Comparison of ENCODE assay signal across 20 cellular contexts in the genomic region with DNA sequence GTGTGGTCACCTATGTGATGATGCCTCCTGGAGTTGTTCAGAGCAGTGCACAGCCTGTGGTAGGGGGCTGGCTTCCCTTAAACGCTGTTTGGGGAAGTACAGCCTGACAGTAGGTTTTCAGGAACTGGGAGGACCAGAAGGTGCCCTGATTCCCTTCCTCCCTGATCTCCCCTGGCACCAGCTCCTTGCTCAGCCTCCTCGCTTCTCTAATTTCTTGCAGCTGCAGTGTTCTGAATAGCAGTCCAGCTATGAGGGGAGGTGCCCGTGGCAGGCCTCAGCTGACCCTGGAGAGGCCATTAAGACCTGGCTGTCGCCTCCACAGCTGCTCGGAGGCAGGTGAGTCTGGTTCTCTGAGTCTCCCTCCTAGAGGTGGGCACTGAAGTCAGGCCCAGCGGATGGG. TPM values are rescaled to one million over a fixed set of nuclear protein-coding genes. Genes with fewer than 3 reads are reported as not detected.
DNase-seq lines count a peak whose midpoint lies in the region; ATAC-seq, FAIRE-seq and TF ChIP-seq lines count a peak whose summit lies in the region.
"Had no signal": no experiment of that assay in that cellular context is flagged by ENCODE, and none has a peak within 500 bp of the region (broad histone marks: within the 10 kb centered on the region; RNA-seq: fewer than 3 reads in every experiment).

No MANE protein-coding gene starts in this region.

- 0 out of 2 replicates have a peak overlapping the region, but pooled peaks have one; percentile 31 for H2BK15ac ChIP-seq in H1 (ENCODE audit: low read length)

- H3K23me2 ChIP-seq in H1 (ENCODE audit: low read depth, low read length): no peaks in the 10 kb centered on the region

- H2AK5ac ChIP-seq in H1 (ENCODE audit: low read depth, low read length): no peak overlapping the region

- peaks cover 0 to under 1% (median 0%) of the 10 kb centered on the region in 4 experiments; a peak in 2 of 7 replicates for H3K27me3 ChIP-seq in H1 (replicated peaks in 1 of 4; ENCODE audit: control insufficient read depth in 3 of 4, extremely low read depth in 1 of 4, insufficient read depth in 3 of 4, low read length in 3 of 4)
- H3K27me3 ChIP-seq: brain microvascular endothelial cell, SJSA1 had no signal

- no peak overlapping the region for H2BK12ac ChIP-seq in H1 (ENCODE audit: low read depth, low read length)

- TF ChIP-seq RAD21 in H1 (IDR thresholded peaks at IDR 0.05 in 1 of 2, conservative IDR thresholded peaks at IDR 0.05 in 1 of 2; ENCODE audit: low read depth in 2 of 2, low read length in 2 of 2): no peak

- H3K4me2 ChIP-seq in H1 (ENCODE audit: insufficient read depth in 1 of 2, low read depth in 2 of 2, low read length in 2 of 2): no peak overlapping the region

- POLR2A ChIA-PET in H1 (lab: Charles Lee; ENCODE audit: partially characterized antibody): interaction anchor here (0.9 to 12.0 kb wide), 4 partner anchors 17 to 83 kb away, joined by 3 to 155 read pairs (median 3); a partner anchor contains a TSS

- no peak overlapping the region for H2BK5ac ChIP-seq in H1 (ENCODE audit: low read depth, low read length)

- no peaks in the 10 kb centered on the region for H3K79me1 ChIP-seq in H1 (ENCODE audit: low read depth, low read length)

- H3K9me3 ChIP-seq in H1 (ENCODE audit: insufficient read depth in 2 of 2, low read depth in 1 of 2, low read length in 1 of 2): no peaks in the 10 kb centered on the region
- H3K9me3 ChIP-seq: esophagus squamous epithelium, neutrophil, SJSA1 had no signal

- H3K4ac ChIP-seq in H1 (replicated peaks; ENCODE audit: insufficient read length, low read depth, low read length): no peak overlapping the region

- FAIRE-seq in H1 (lab: Jason Lieb, UNC): no peak
- FAIRE-seq: kidney had no signal

- no peak overlapping the region for H3K18ac ChIP-seq in H1 (ENCODE audit: extremely low read depth, low read length)

- H3K23ac ChIP-seq in H1 (ENCODE audit: insufficient read length): no peak overlapping the region

- H3K14ac ChIP-seq in H1 (ENCODE audit: insufficient read length): no peak overlapping the region

- H4K5ac ChIP-seq in H1 (ENCODE audit: insufficient read length, low read depth, low read length): no peak overlapping the region

- WGBS in H1 (ENCODE audit: extremely low coverage in 1 of 2, insufficient coverage in 1 of 2, insufficient read length in 1 of 2, insufficient replicate concordance in 2 of 2, low coverage in 1 of 2, low lambda C conversion rate in 2 of 2, missing lambda C conversion rate in 1 of 2), 2 experiments: 85% methylated on average over 6 of the region's 6 CpGs; no CpG with 5 or more reads in 1 of the 2 experiments

- no peaks in the 10 kb centered on the region for H3K36me3 ChIP-seq in H1 (ENCODE audit: control insufficient read depth in 2 of 4, insufficient read depth in 4 of 4, low read length in 3 of 4)
- H3K36me3 ChIP-seq: brain microvascular endothelial cell, esophagus squamous epithelium, neutrophil, SJSA1 had no signal

- no peak for TF ChIP-seq CTCF in H1 (IDR thresholded peaks at IDR 0.05; ENCODE audit: control extremely low read depth in 1 of 3, insufficient read depth in 1 of 3, low read depth in 1 of 3, low read length in 3 of 3)

- H2AFZ ChIP-seq in H1 (ENCODE audit: low read length): no peak overlapping the region

- H4K20me1 ChIP-seq in H1 (replicated peaks in 1 of 2; ENCODE audit: control insufficient read depth in 1 of 2, insufficient read depth in 2 of 2, low read length in 2 of 2): no peaks in the 10 kb centered on the region

- no peak overlapping the region for H2BK20ac ChIP-seq in H1 (ENCODE audit: low read length)

- peak; percentile 19 for ATAC-seq in left ventricle myocardium superior
- ATAC-seq: activated naive CD4-positive, alpha-beta T cell treated with anti-CD3 and anti-CD28 coated beads, Interleukin-2, amount 50 U/mL, for 72 hours had no signal

- H3K79me2 ChIP-seq in H1 (ENCODE audit: control insufficient read depth in 1 of 2, insufficient read depth in 2 of 2, low read length in 2 of 2): no peaks in the 10 kb centered on the region

- no peak overlapping the region for H3K56ac ChIP-seq in H1 (replicated peaks; ENCODE audit: insufficient read length, low read depth, low read length)

- no peak overlapping the region for H3K4me3 ChIP-seq in H1 (ENCODE audit: extremely low read depth in 1 of 4, insufficient read depth in 2 of 4, low read depth in 3 of 4, low read length in 4 of 4)
- H3K4me3 ChIP-seq: esophagus squamous epithelium, SJSA1 had no signal

- no peak for TF ChIP-seq EP300 in H1 (IDR thresholded peaks at IDR 0.05; ENCODE audit: borderline replicate concordance in 1 of 2, low read depth in 2 of 2, low read length in 2 of 2)

- H4K91ac ChIP-seq in H1 (replicated peaks; ENCODE audit: insufficient read length, low read length): no peak overlapping the region

- H2BK120ac ChIP-seq in H1 (replicated peaks; ENCODE audit: low read depth, low read length): no peak overlapping the region

- no peak for TF ChIP-seq POLR2A in H1 (IDR thresholded peaks at IDR 0.05; ENCODE audit: control extremely low read depth in 1 of 2, low read depth in 2 of 2, low read length in 2 of 2)

- intact Hi-C loops in left ventricle myocardium superior (cut with micrococcal nuclease): no loop called here
- intact Hi-C loops in cardiac septum (cut with DNase I): loop anchor here (5.0 kb wide), 1 partner anchor 142 kb away; no protein-coding TSS in a partner anchor

- H3K4me1 ChIP-seq in H1 (replicated peaks in 1 of 4; ENCODE audit: control insufficient read depth in 3 of 4, insufficient read depth in 4 of 4, low read length in 3 of 4): peaks cover 0 to 18% (median 1%) of the 10 kb centered on the region in 4 experiments; a peak in 5 of 7 replicates

- no peak overlapping the region for H4K8ac ChIP-seq in H1 (ENCODE audit: extremely low read depth, insufficient read depth, low read length)

- DNase-seq in left ventricle myocardium superior (peak; percentile 45), cardiac septum (ENCODE audit: low spot score) (no peak), NCI-H2107 treated with DMSO at 0.1 percent for 48 hours (lab: John Stamatoyannopoulos, UW; ENCODE audit: unreplicated experiment) (peak; percentile 69), H1 (ENCODE audit: low read depth in 1 of 2, low spot score in 2 of 2) (no peak), NCI-H446 treated with DMSO at 0.1 percent for 48 hours (lab: John Stamatoyannopoulos, UW) (no peak)
- no peak for DNase-seq in activated CD4-positive, alpha-beta T cell treated with anti-CD3 and anti-CD28 coated beads for 48 hours
- DNase-seq in stimulated activated naive CD4-positive, alpha-beta T cell treated with Interleukin-2 at 50 U/mL for 16 hours (lab: John Stamatoyannopoulos, UW): no peak
- DNase-seq in activated CD4-positive, alpha-beta T cell treated with anti-CD3 and anti-CD28 coated beads, Interleukin-2, amount 50 U/mL, for 4 hours: no peak
- DNase-seq: activated T-cell treated with anti-CD3 and anti-CD28 coated beads, Interleukin-2, amount 50 U/mL, for 24 hours; brain microvascular endothelial cell; Calu3; esophagus squamous epithelium; HCEC 1CT; kidney; midbrain; stimulated activated CD4-positive, alpha-beta T cell treated with anti-CD3 and anti-CD28 coated beads, Interleukin-1b, Interleukin-23, amount 100 ng/mL, for 48 hours; substantia nigra had no signal

- H3K27ac ChIP-seq in H1 (ENCODE audit: low read depth, low read length): no peak overlapping the region
- H3K27ac ChIP-seq: brain microvascular endothelial cell, esophagus squamous epithelium, neutrophil, SJSA1 had no signal

- no peak overlapping the region; a peak in 1 of 7 replicates for H3K9ac ChIP-seq in H1 (replicated peaks in 1 of 4; ENCODE audit: extremely low read depth in 1 of 4, low read depth in 3 of 4, low read length in 3 of 4)

- CTCF ChIA-PET in H1 (lab: Charles Lee; ENCODE audit: partially characterized antibody): interaction anchor here (0.9 to 26.6 kb wide), 8 partner anchors 10 to 142 kb away, joined by 3 to 706 read pairs (median 75); a partner anchor contains a TSS

TF ChIP-seq in H1, 55 proteins besides CTCF, POLR2A, EP300 and RAD21:
- no peak for TF ChIP-seq BRCA1 (IDR thresholded peaks at IDR 0.05; ENCODE audit: low read depth, low read length)
- TF ChIP-seq FOSL1 (IDR thresholded peaks at IDR 0.05; ENCODE audit: insufficient read depth, low read depth, low read length): no peak
- no peak for TF ChIP-seq KDM4A (IDR thresholded peaks at IDR 0.05; ENCODE audit: low read depth, low read length, severe bottlenecking)
- no peak for TF ChIP-seq RXRA (IDR thresholded peaks at IDR 0.05; ENCODE audit: insufficient read depth, low read depth, low read length)
- TF ChIP-seq ASH2L (IDR thresholded peaks at IDR 0.05; ENCODE audit: low read length): no peak
- no peak for TF ChIP-seq SP2 (IDR thresholded peaks at IDR 0.05; ENCODE audit: low read length)
- TF ChIP-seq SUZ12 (IDR thresholded peaks at IDR 0.05; ENCODE audit: low read length): no peak
- TF ChIP-seq SAP30 (IDR thresholded peaks at IDR 0.05; ENCODE audit: insufficient read depth, insufficient replicate concordance, low read length): no peak
- no peak for TF ChIP-seq MAFK (IDR thresholded peaks at IDR 0.05; ENCODE audit: low read depth, low read length)
- no peak for TF ChIP-seq NRF1 (IDR thresholded peaks at IDR 0.05; ENCODE audit: low read depth, low read length)
- no peak for TF ChIP-seq SIRT6 (IDR thresholded peaks at IDR 0.05; ENCODE audit: low read length)
- no peak for TF ChIP-seq CHD1 (IDR thresholded peaks at IDR 0.05; ENCODE audit: low read depth, low read length)
- no peak for TF ChIP-seq HDAC6 (IDR thresholded peaks at IDR 0.05; ENCODE audit: low read depth, low read length)
- no peak for TF ChIP-seq RNF2 (IDR thresholded peaks at IDR 0.05; ENCODE audit: borderline replicate concordance, low read depth, low read length, missing control alignments, poor library complexity, severe bottlenecking)
- no peak for TF ChIP-seq RBBP5 (IDR thresholded peaks at IDR 0.05; ENCODE audit: borderline replicate concordance, low read depth, low read length)
- TF ChIP-seq NANOG (IDR thresholded peaks at IDR 0.05; ENCODE audit: insufficient read depth, low read depth, low read length, poor library complexity, severe bottlenecking): no peak

RNA-seq across cellular contexts. Expression of a gene that starts 52.1 kb away (rescaled TPM):
- total RNA-seq in left ventricle myocardium superior: 626 TPM
- total RNA-seq in cardiac septum: 521 TPM
- 1,426 and 1,499 TPM in 2 replicates for total RNA-seq in H1 (2021; fragmentation: NEBNext Ultra II Directional; extraction: Animal tissue kit (Norgen Biotek cat#: 25700))
- 760 and 1,192 TPM in 2 replicates for polyA plus RNA-seq in H1 (2011; rRNA removed)
- polyA plus RNA-seq in H1 (2011; cell fraction: cytosol; rRNA removed): 1,814 TPM
- polyA plus RNA-seq in H1 (2011; cell fraction: nucleus; rRNA removed): 646 TPM
- 3,433 to 4,890 TPM (median 3,853 TPM) in 4 replicates for polyA plus RNA-seq in H1 (2012, experiment 1 of 2)
- 1,251 TPM for polyA plus RNA-seq in H1 (2012, experiment 2 of 2)
- polyA plus RNA-seq in H1 (2013, experiment 1 of 2): 2,145 TPM
- polyA plus RNA-seq in H1 (2013, experiment 2 of 2): 2,259 TPM
- polyA minus RNA-seq in H1 (2011; rRNA and poly(A)+ RNA removed): 465 and 598 TPM in 2 replicates
- polyA minus RNA-seq in H1 (2011; cell fraction: cytosol; rRNA and poly(A)+ RNA removed): 496 TPM
- 375 TPM for polyA minus RNA-seq in H1 (2011; cell fraction: nucleus; rRNA and poly(A)+ RNA removed)

Comparison
In these comparisons a context has a peak if more than half of its experiments do, and no peak if none do; other contexts are left out.
1. DNase-seq: peak in left ventricle myocardium superior (single experiment) and NCI-H2107 treated with DMSO at 0.1 percent for 48 hours (single experiment); none in cardiac septum (single experiment), H1 (0 of 2), activated CD4-positive, alpha-beta T cell treated with anti-CD3 and anti-CD28 coated beads for 48 hours (single experiment), stimulated activated naive CD4-positive, alpha-beta T cell treated with Interleukin-2 at 50 U/mL for 16 hours (single experiment), activated CD4-positive, alpha-beta T cell treated with anti-CD3 and anti-CD28 coated beads, Interleukin-2, amount 50 U/mL, for 4 hours (0 of 2) and NCI-H446 treated with DMSO at 0.1 percent for 48 hours (single experiment).